9 cellular contexts compared by ENCODE assay signal in the genomic region with DNA sequence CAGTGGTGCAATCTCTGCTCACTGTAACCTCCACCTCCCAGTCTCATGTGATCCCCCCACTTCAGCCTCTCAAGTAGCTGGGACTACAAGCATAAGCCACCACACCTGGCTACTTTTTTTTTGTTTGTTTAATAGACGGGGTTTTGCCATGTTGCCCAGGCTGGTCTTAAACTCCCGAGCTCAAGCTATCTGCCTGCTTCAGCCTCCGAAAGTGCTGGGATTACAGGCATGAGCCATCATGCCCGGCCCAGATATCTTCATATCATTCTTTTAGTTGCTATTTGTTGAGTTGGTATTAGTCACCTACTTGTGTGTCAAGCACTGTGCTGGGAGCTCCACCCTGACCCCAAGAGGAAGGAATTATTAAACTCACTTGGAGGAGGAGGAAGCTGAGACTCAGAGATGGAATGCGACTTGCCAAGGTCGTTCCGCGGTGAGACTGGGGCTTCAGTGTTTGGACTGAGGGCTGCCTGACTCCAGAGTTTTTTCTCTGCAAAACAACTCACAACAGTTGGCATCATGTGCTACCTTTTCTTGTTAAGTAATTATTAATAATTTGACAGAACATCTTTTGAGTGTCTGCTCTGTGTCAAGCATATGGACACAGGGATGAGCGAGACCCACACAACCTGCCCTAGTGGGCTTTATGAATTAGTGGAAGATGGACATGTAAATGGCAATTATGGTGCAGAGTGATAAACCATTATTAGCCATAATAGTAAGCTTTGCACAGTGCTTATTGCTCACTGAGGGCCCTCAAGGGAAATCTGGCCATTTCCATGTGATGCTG.
DNase-seq lines count a peak whose midpoint lies in the region; ATAC-seq and TF ChIP-seq lines count a peak whose summit lies in the region.
"Had no signal": no experiment of that assay in that cellular context is flagged by ENCODE, and none has a peak within 500 bp of the region (broad histone marks: within the 10 kb centered on the region; RNA-seq: fewer than 3 reads in every experiment).

No MANE protein-coding gene starts in this region.

- H3K4me1 ChIP-seq in right lobe of liver = no peaks in the 10 kb centered on the region
- H3K4me1 ChIP-seq: uterus had no signal

- peaks cover 42% of the 10 kb centered on the region for H3K27me3 Mint-ChIP-seq in activated T-cell treated with anti-CD3 and anti-CD28 coated beads, Interleukin-2, amount 50 U/mL, for 24 hours

- no peak overlapping the region for H3K4me3 Mint-ChIP-seq in activated T-cell treated with anti-CD3 and anti-CD28 coated beads, Interleukin-2, amount 50 U/mL, for 24 hours

- TF ChIP-seq POLR2A in right lobe of liver (IDR thresholded peaks at IDR 0.05) = no peak

- H3K4me3 ChIP-seq in LNCaP clone FGC (ENCODE audit: low read depth, low read length) = no peak overlapping the region
- no peak overlapping the region for H3K4me3 ChIP-seq in cardiac fibroblast (replicated peaks in 1 of 2; ENCODE audit: low read depth in 2 of 2, low read length in 2 of 2)
- no peak overlapping the region for H3K4me3 ChIP-seq in right lobe of liver
- H3K4me3 ChIP-seq: uterus had no signal

- H3K9me3 Mint-ChIP-seq in activated T-cell treated with anti-CD3 and anti-CD28 coated beads, Interleukin-2, amount 50 U/mL, for 24 hours = no peaks in the 10 kb centered on the region

- H3K27ac ChIP-seq in right lobe of liver = no peak overlapping the region
- H3K27ac ChIP-seq: uterus had no signal

- no peaks in the 10 kb centered on the region for H3K27me3 ChIP-seq in right lobe of liver
- H3K27me3 ChIP-seq: uterus had no signal

- no peaks in the 10 kb centered on the region for H3K36me3 Mint-ChIP-seq in activated T-cell treated with anti-CD3 and anti-CD28 coated beads, Interleukin-2, amount 50 U/mL, for 24 hours (ENCODE audit: low read depth)

- no peaks in the 10 kb centered on the region for H3K9me3 ChIP-seq in right lobe of liver
- H3K9me3 ChIP-seq: uterus had no signal

- peak; percentile 60 for TF ChIP-seq CTCF in LNCaP clone FGC (IDR thresholded peaks at IDR 0.05; ENCODE audit: control insufficient read depth, extremely low read depth, insufficient read depth)
- TF ChIP-seq CTCF in cardiac fibroblast (IDR thresholded peaks at IDR 0.05; ENCODE audit: low read depth, low read length) = peak; percentile 31
- TF ChIP-seq CTCF in right lobe of liver (IDR thresholded peaks at IDR 0.05) = peak; percentile 22 to 42 (median 38)

- DNase-seq in AG08395 (ENCODE audit: low spot score) (peak; percentile 92), LNCaP clone FGC (ENCODE audit: low read depth) (peak; percentile 19), cardiac fibroblast (ENCODE audit: low read depth in 2 of 2) (peak; percentile 76 to 87), right lobe of liver (no peak), NCI-H82 treated with DMSO at 0.1 percent for 48 hours (lab: John Stamatoyannopoulos, UW; ENCODE audit: unreplicated experiment) (no peak), NCI-H187 (lab: John Stamatoyannopoulos, UW) (no peak), Ammon's horn (ENCODE audit: low spot score) (no peak)
- DNase-seq in activated T-cell treated with anti-CD3 and anti-CD28 coated beads, Interleukin-2, amount 50 U/mL, for 24 hours = no peak

- no peaks in the 10 kb centered on the region for H3K4me1 Mint-ChIP-seq in activated T-cell treated with anti-CD3 and anti-CD28 coated beads, Interleukin-2, amount 50 U/mL, for 24 hours (ENCODE audit: low read depth)

- 38% methylated on average over 9 of the region's 9 CpGs for WGBS in right lobe of liver (ENCODE audit: insufficient coverage, low coverage, low lambda C conversion rate, missing lambda C conversion rate)

- intact Hi-C loops in right lobe of liver (cut with DNase I) = no loop called here

- ATAC-seq in right lobe of liver = peak; percentile 43 to 88 (median 56)

- no peak overlapping the region for H3K27ac Mint-ChIP-seq in activated T-cell treated with anti-CD3 and anti-CD28 coated beads, Interleukin-2, amount 50 U/mL, for 24 hours

- no peaks in the 10 kb centered on the region for H3K36me3 ChIP-seq in right lobe of liver
- H3K36me3 ChIP-seq: uterus had no signal

Comparison
In these comparisons a context has a peak if more than half of its experiments do, and no peak if none do; other contexts are left out.
1. DNase-seq: peak in AG08395 (single experiment), LNCaP clone FGC (single experiment) and cardiac fibroblast (2 of 2); none in right lobe of liver (0 of 3), NCI-H82 treated with DMSO at 0.1 percent for 48 hours (single experiment), NCI-H187 (0 of 2), activated T-cell treated with anti-CD3 and anti-CD28 coated beads, Interleukin-2, amount 50 U/mL, for 24 hours (single experiment) and Ammon's horn (single experiment).
2. Peak in every context shown above with its lines, with median percentiles within 50 percentile points of each other: CTCF ChIP-seq.